Comparison of ENCODE assay signal across 13 cellular contexts in genomic region chr17:78397681-78398101, GRCh38. TPM values are rescaled to one million over a fixed set of nuclear protein-coding genes. Genes with fewer than 3 reads are reported as not detected.
DNase-seq lines count a peak whose midpoint lies in the region; ATAC-seq and TF ChIP-seq lines count a peak whose summit lies in the region.
"Had no signal": no experiment of that assay in that cellular context is flagged by ENCODE, and none has a peak within 500 bp of the region (broad histone marks: within the 10 kb centered on the region; RNA-seq: fewer than 3 reads in every experiment).

No MANE protein-coding gene starts in this region.

- no peak for TF ChIP-seq EP300 in stomach (IDR thresholded peaks at IDR 0.05)

- H3K4me2 ChIP-seq in mammary epithelial cell (ENCODE audit: insufficient read depth, low read depth, low read length), result no peak overlapping the region

- intact Hi-C loops in mammary epithelial cell (cut with micrococcal nuclease), result no loop called here
- intact Hi-C loops in stomach (cut with DNase I; ENCODE audit: low total_unique reads), result no loop called here

- H3K36me3 ChIP-seq in mammary epithelial cell (ENCODE audit: insufficient read depth, low read length), result peaks cover 22% of the 10 kb centered on the region
- peaks cover 33% of the 10 kb centered on the region for H3K36me3 ChIP-seq in right atrium auricular region
- H3K36me3 ChIP-seq in stomach, result peaks cover 54 to 97% (median 85%) of the 10 kb centered on the region in 4 donors
- H3K36me3 ChIP-seq in WERI-Rb-1, result peaks cover 89% of the 10 kb centered on the region

- TF ChIP-seq CTCF in RWPE1 (conservative IDR thresholded peaks at IDR 0.05; ENCODE audit: low read depth), result no peak
- TF ChIP-seq CTCF in mammary epithelial cell (conservative IDR thresholded peaks at IDR 0.05 in 1 of 2, IDR thresholded peaks at IDR 0.05 in 1 of 2; ENCODE audit: extremely low read depth in 1 of 2, insufficient read depth in 1 of 2, low read depth in 1 of 2, low read length in 2 of 2), result no peak
- TF ChIP-seq CTCF in right atrium auricular region (IDR thresholded peaks at IDR 0.05), result no peak
- TF ChIP-seq CTCF in stomach (IDR thresholded peaks at IDR 0.05), result no peak
- no peak for TF ChIP-seq CTCF in GM10266 (IDR thresholded peaks at IDR 0.05; ENCODE audit: control insufficient read depth, insufficient read depth, low read depth, missing control alignments)
- TF ChIP-seq CTCF in WERI-Rb-1 (IDR thresholded peaks at IDR 0.05; ENCODE audit: low read depth, low read length), result no peak

- peaks cover 6% of the 10 kb centered on the region for H4K20me1 ChIP-seq in mammary epithelial cell (ENCODE audit: insufficient read depth, low read length)

- no peak for ATAC-seq in HG03097 (IDR thresholded peaks at IDR 0.05; ENCODE audit: low FRiP score, unreplicated experiment)

- DNase-seq in RWPE1 (ENCODE audit: low spot score) (no peak), mammary epithelial cell (peak; percentile 49), right atrium auricular region (ENCODE audit: low spot score) (no peak), stomach (no peak), GM10266 (ENCODE audit: extremely low spot score) (no peak), WERI-Rb-1 (no peak)
- DNase-seq: activated B cell treated with CpG ODN at 0.5 μM for 24 hours; NCI-H1105; NCI-H526 treated with DMSO at 0.1 percent for 48 hours; SIG-M5; stimulated activated CD4-positive, alpha-beta T cell treated with anti-CD3 and anti-CD28 coated beads, Interleukin-4, amount 100 ng/mL, for 4 hours had no signal

- no peak overlapping the region for H3K9ac ChIP-seq in mammary epithelial cell (ENCODE audit: insufficient read depth, low read length)
- H3K9ac ChIP-seq: parathyroid adenoma had no signal

- peaks cover 59% of the 10 kb centered on the region for H3K4me1 ChIP-seq in mammary epithelial cell (ENCODE audit: insufficient read depth, low read length)
- peaks cover 0 to 36% of the 10 kb centered on the region in 2 donors for H3K4me1 ChIP-seq in right atrium auricular region
- H3K4me1 ChIP-seq in stomach, result peaks cover 0 to 47% (median 31%) of the 10 kb centered on the region in 4 donors

- no peak for TF ChIP-seq POLR2A in stomach (IDR thresholded peaks at IDR 0.05)

- POLR2A ChIA-PET in RWPE1 (lab: Yijun Ruan, JAX; ENCODE audit: low non-redundant PET), result no interaction called here

- dilution Hi-C loops in mammary epithelial cell (cut with HindIII; ENCODE audit: low sequenced_read_pairs), result no loop called here

- H3K9me3 ChIP-seq in mammary epithelial cell (replicated peaks; ENCODE audit: insufficient read depth, low read length), result no peaks in the 10 kb centered on the region
- no peaks in the 10 kb centered on the region for H3K9me3 ChIP-seq in right atrium auricular region
- H3K9me3 ChIP-seq in stomach, result no peaks in the 10 kb centered on the region
- H3K9me3 ChIP-seq in WERI-Rb-1 (ENCODE audit: severe bottlenecking), result no peaks in the 10 kb centered on the region

- in situ Hi-C loops in mammary epithelial cell (cut with MboI; ENCODE audit: low sequenced_read_pairs in 2 of 2), result no loop called here

- H3K27ac ChIP-seq in RWPE1 (peak overlapping the region; percentile 13; the same call in 1 of the 2 replicates), mammary epithelial cell (ENCODE audit: insufficient read depth, low read depth, low read length) (no peak overlapping the region), right atrium auricular region (peak overlapping the region; percentile 83 to 91), stomach (peak overlapping the region in 4 of 5 donors; percentile 8 to 68 (median 35)), WERI-Rb-1 (no peak overlapping the region)
- H3K27ac ChIP-seq: parathyroid adenoma had no signal

- H2AFZ ChIP-seq in mammary epithelial cell (ENCODE audit: low read depth, low read length), result no peak overlapping the region
- H2AFZ ChIP-seq: parathyroid adenoma had no signal

- BruUV-seq in mammary epithelial cell (replicated peaks; lab: Mats Ljungman, UMichigan), result no TSS peak

- H3K79me2 ChIP-seq in mammary epithelial cell (ENCODE audit: insufficient read depth, low read length), result peaks cover 62% of the 10 kb centered on the region

- 23% methylated on average over 11 of the region's 13 CpGs for WGBS in mammary epithelial cell (ENCODE audit: low coverage, missing lambda C conversion rate)
- WGBS in stomach, 5 donors, result 60 to 85% (median 65%) methylated on average over 12 to 13 of the region's 13 CpGs

- H3K4me3 ChIP-seq in mammary epithelial cell (replicated peaks in 1 of 3; ENCODE audit: insufficient read depth in 1 of 3, low read depth in 2 of 3, low read length in 3 of 3) (no peak overlapping the region), right atrium auricular region (no peak overlapping the region), stomach (no peak overlapping the region), WERI-Rb-1 (ENCODE audit: low read depth, low read length) (no peak overlapping the region)

- CTCF ChIA-PET in RWPE1 (lab: Yijun Ruan, JAX) (no interaction called here), mammary epithelial cell (lab: Charles Lee; ENCODE audit: low non-redundant PET) (no interaction called here)

- H3K27me3 ChIP-seq in mammary epithelial cell (ENCODE audit: insufficient read depth, low read length) (no peaks in the 10 kb centered on the region), right atrium auricular region (no peaks in the 10 kb centered on the region), stomach (no peaks in the 10 kb centered on the region), WERI-Rb-1 (ENCODE audit: insufficient read depth, low read depth, severe bottlenecking) (no peaks in the 10 kb centered on the region)

RNA-seq across cellular contexts. Expression of gene PGS1, which starts 19.2 kb away (rescaled TPM):
- total RNA-seq in mammary epithelial cell, result 10 to 100 TPM; 29.1 to 31.5 TPM
- polyA plus RNA-seq in mammary epithelial cell, result 19.8 TPM
- polyA minus RNA-seq in mammary epithelial cell, result 29.9 TPM
- 10 to 100 TPM; 21.2 to 21.8 TPM for total RNA-seq in right atrium auricular region
- 100 to 1,000 TPM in 2 of 5 donors, 10 to 100 TPM in 3; 27.8 to 209 (median 41.7) TPM for total RNA-seq in stomach
- polyA plus RNA-seq in stomach, result 10 to 100 TPM; 11.9 to 19.1 (median 14.9) TPM

RNA-seq across cellular contexts. Expression of gene SOCS3, which starts 37.8 kb away (rescaled TPM):
- total RNA-seq in mammary epithelial cell (10 to 100 TPM in 1 of 2 donors, 1 to 10 TPM in 1; 4.3 to 24.7 TPM), right atrium auricular region (10 to 100 TPM; 39.9 to 56.8 TPM), stomach (10 to 100 TPM; 48.4 to 62.9 (median 52.2) TPM)
- polyA plus RNA-seq in mammary epithelial cell (3.5 TPM), stomach (10 to 100 TPM; 18.7 to 46.9 (median 39.7) TPM)
- polyA minus RNA-seq in mammary epithelial cell, result 1.8 TPM

Comparison
In these comparisons a context has a peak if more than half of its experiments do, and no peak if none do; other contexts are left out.
1. H3K27ac ChIP-seq: peak in RWPE1 (single experiment), right atrium auricular region (2 of 2) and stomach (4 of 5); none in mammary epithelial cell (single experiment) and WERI-Rb-1 (single experiment).